Comparison of ENCODE assay signal across 18 cellular contexts in genomic region chr9:8734760-8735159, GRCh38.
DNase-seq lines count a peak whose midpoint lies in the region; ATAC-seq, FAIRE-seq and TF ChIP-seq lines count a peak whose summit lies in the region.
"Had no signal": no experiment of that assay in that cellular context is flagged by ENCODE, and none has a peak within 500 bp of the region (broad histone marks: within the 10 kb centered on the region; RNA-seq: fewer than 3 reads in every experiment).

No MANE protein-coding gene starts in this region.

- no peak overlapping the region for H2AFZ ChIP-seq in GM23338

- DNase-seq in GM23338 (ENCODE audit: low spot score) (peak; percentile 89), iPS DF 4.7 (ENCODE audit: extremely low read depth, low spot score) (peak; percentile 49), pancreas (no peak), stomach (no peak), HFFc6 (no peak), pons (ENCODE audit: low spot score) (no peak)
- no peak for DNase-seq in stimulated activated CD4-positive, alpha-beta T cell treated with anti-CD3 and anti-CD28 coated beads, Interleukin-15, amount 100 ng/mL, for 24 hours
- DNase-seq: activated CD4-positive, alpha-beta T cell treated with anti-CD3 and anti-CD28 coated beads, Interleukin-2, amount 10 ng/mL, durations not matched to agents 24 days and 14 days; CD8-positive, alpha-beta memory T cell; DND-41; heart left ventricle; NCI-H1048; NCI-H2029; NCI-H510A; T-helper 1 cell had no signal

- H3K9me3 Mint-ChIP-seq in GM23338 (no peaks in the 10 kb centered on the region), brain (peaks cover 0 to 2% (median 0%) of the 10 kb centered on the region in 5 experiments), HFFc6 (peaks cover 34% of the 10 kb centered on the region)
- H3K9me3 Mint-ChIP-seq: activated CD4-positive, alpha-beta T cell treated with anti-CD3 and anti-CD28 coated beads, Interleukin-2, amount 10 ng/mL, durations not matched to agents 24 days and 14 days had no signal

- no peaks in the 10 kb centered on the region for H4K20me1 ChIP-seq in GM23338 (replicated peaks; ENCODE audit: insufficient read depth)

- H3K4me3 Mint-ChIP-seq in GM23338 (peak overlapping the region; percentile 2; the same call in 2 of the 3 replicates), brain (peak overlapping the region; percentile 51 to 83 (median 74)), HFFc6 (no peak overlapping the region)
- H3K4me3 Mint-ChIP-seq: activated CD4-positive, alpha-beta T cell treated with anti-CD3 and anti-CD28 coated beads, Interleukin-2, amount 10 ng/mL, durations not matched to agents 24 days and 14 days; CD8-positive, alpha-beta memory T cell had no signal

- intact Hi-C loops in pancreas (cut with DNase I) (no loop called here), stomach (cut with DNase I; ENCODE audit: low total_unique reads) (no loop called here)

- no peaks in the 10 kb centered on the region for H3K27me3 Mint-ChIP-seq in GM23338 (ENCODE audit: insufficient read depth, low read depth, poor library complexity)
- no peaks in the 10 kb centered on the region for H3K27me3 Mint-ChIP-seq in brain
- H3K27me3 Mint-ChIP-seq in HFFc6 (ENCODE audit: insufficient read depth) = no peaks in the 10 kb centered on the region; the same call in 1 of the 2 replicates
- H3K27me3 Mint-ChIP-seq: CD8-positive, alpha-beta memory T cell had no signal

- H3K27ac Mint-ChIP-seq in GM23338 (peak overlapping the region; percentile 52), brain (peak overlapping the region in 4 of 5 experiments; percentile 85 to 99 (median 91)), HFFc6 (no peak overlapping the region)
- H3K27ac Mint-ChIP-seq: activated CD4-positive, alpha-beta T cell treated with anti-CD3 and anti-CD28 coated beads, Interleukin-2, amount 10 ng/mL, durations not matched to agents 24 days and 14 days; CD8-positive, alpha-beta memory T cell had no signal

- 46 to 50% methylated on average over 5 of the region's 5 CpGs for WGBS in pancreas, 2 donors
- WGBS in stomach, 5 donors = 61 to 83% (median 75%) methylated on average over 5 of the region's 5 CpGs

- no peak for TF ChIP-seq POLR2A in stomach (IDR thresholded peaks at IDR 0.05)

- FAIRE-seq in pancreas (lab: Jason Lieb, UNC) = no peak

- no peak overlapping the region for H3K4me3 ChIP-seq in GM23338
- H3K4me3 ChIP-seq in pancreas = no peak overlapping the region
- no peak overlapping the region for H3K4me3 ChIP-seq in stomach
- H3K4me3 ChIP-seq: cardiac muscle cell had no signal

- 0 out of 2 replicates have a peak overlapping the region, but pooled peaks have one; percentile 10 for H3K4me2 ChIP-seq in GM23338

- H3K36me3 Mint-ChIP-seq in GM23338 (ENCODE audit: low read depth) (peaks cover 1% of the 10 kb centered on the region; the same call in 1 of the 3 replicates), brain (peaks cover 6% of the 10 kb centered on the region), HFFc6 (ENCODE audit: low read depth) (no peaks in the 10 kb centered on the region)
- H3K36me3 Mint-ChIP-seq: CD8-positive, alpha-beta memory T cell had no signal

- TF ChIP-seq EP300 in stomach (IDR thresholded peaks at IDR 0.05) = no peak

- ATAC-seq in GM23338 = peak; percentile 77
- peak in 3 of 4 donors; percentile 23 to 54 (median 40) for ATAC-seq in pancreas
- ATAC-seq: heart left ventricle had no signal

- H3K79me2 ChIP-seq in GM23338 (replicated peaks; ENCODE audit: insufficient read depth) = peaks cover 9% of the 10 kb centered on the region; the same call in 1 of the 2 replicates

- no peaks in the 10 kb centered on the region for H3K9me3 ChIP-seq in pancreas
- no peaks in the 10 kb centered on the region for H3K9me3 ChIP-seq in stomach
- H3K9me3 ChIP-seq: heart left ventricle, right atrium auricular region had no signal

- no peaks in the 10 kb centered on the region for H3K27me3 ChIP-seq in GM23338 (ENCODE audit: insufficient read depth)
- no peaks in the 10 kb centered on the region for H3K27me3 ChIP-seq in pancreas
- no peaks in the 10 kb centered on the region for H3K27me3 ChIP-seq in stomach
- H3K27me3 ChIP-seq: cardiac muscle cell, heart left ventricle, right atrium auricular region had no signal

- H3K36me3 ChIP-seq in GM23338 (ENCODE audit: insufficient read depth) = no peaks in the 10 kb centered on the region
- no peaks in the 10 kb centered on the region for H3K36me3 ChIP-seq in pancreas
- no peaks in the 10 kb centered on the region for H3K36me3 ChIP-seq in stomach
- H3K36me3 ChIP-seq: cardiac muscle cell, heart left ventricle, right atrium auricular region had no signal

- H3K27ac ChIP-seq in GM23338 (ENCODE audit: low read depth) (peak overlapping the region; percentile 76), pancreas (peak overlapping the region in 1 of 4 donors; percentile 28), stomach (no peak overlapping the region)
- H3K27ac ChIP-seq: cardiac muscle cell, right atrium auricular region had no signal

- no peaks in the 10 kb centered on the region for H3F3A ChIP-seq in GM23338 (replicated peaks; ENCODE audit: low read depth)

- no peaks in the 10 kb centered on the region; the same call in 1 of the 2 replicates for H3K9me2 ChIP-seq in GM23338 (ENCODE audit: insufficient read depth)

- H3K4me1 Mint-ChIP-seq in GM23338 (peaks cover 55% of the 10 kb centered on the region), brain (peaks cover 92% of the 10 kb centered on the region), HFFc6 (ENCODE audit: low read depth) (no peaks in the 10 kb centered on the region)
- H3K4me1 Mint-ChIP-seq: activated CD4-positive, alpha-beta T cell treated with anti-CD3 and anti-CD28 coated beads, Interleukin-2, amount 10 ng/mL, durations not matched to agents 24 days and 14 days; CD8-positive, alpha-beta memory T cell had no signal

- no peak for TF ChIP-seq CTCF in GM23338 (conservative IDR thresholded peaks at IDR 0.05; ENCODE audit: low read depth in 2 of 2)
- no peak for TF ChIP-seq CTCF in brain (conservative IDR thresholded peaks at IDR 0.05)
- no peak for TF ChIP-seq CTCF in pancreas (IDR thresholded peaks at IDR 0.05)
- no peak for TF ChIP-seq CTCF in stomach (IDR thresholded peaks at IDR 0.05)
- no peak for TF ChIP-seq CTCF in HFFc6 (IDR thresholded peaks at IDR 0.05)

- H3K4me1 ChIP-seq in GM23338 (ENCODE audit: insufficient read depth) (peaks cover 35% of the 10 kb centered on the region), pancreas (no peaks in the 10 kb centered on the region), stomach (peaks cover 0 to 13% (median 0%) of the 10 kb centered on the region in 4 donors)

TF ChIP-seq in GM23338, 12 proteins besides CTCF, POLR2A, EP300 and RAD21 (continues in another document):
- TF ChIP-seq ZNF462 (CRISPR knock-in tag; IDR thresholded peaks at IDR 0.05) (peak; percentile 85), NANOG (IDR thresholded peaks at IDR 0.05; ENCODE audit: borderline replicate concordance) (no peak)

Comparison
In these comparisons a context has a peak if more than half of its experiments do, and no peak if none do; other contexts are left out.
1. DNase-seq: peak in GM23338 (single experiment) and iPS DF 4.7 (single experiment); none in pancreas (0 of 6), stomach (single experiment), stimulated activated CD4-positive, alpha-beta T cell treated with anti-CD3 and anti-CD28 coated beads, Interleukin-15, amount 100 ng/mL, for 24 hours (single experiment), HFFc6 (single experiment) and pons (single experiment).